1 cellular context compared by ENCODE assay signal in the genomic region with DNA sequence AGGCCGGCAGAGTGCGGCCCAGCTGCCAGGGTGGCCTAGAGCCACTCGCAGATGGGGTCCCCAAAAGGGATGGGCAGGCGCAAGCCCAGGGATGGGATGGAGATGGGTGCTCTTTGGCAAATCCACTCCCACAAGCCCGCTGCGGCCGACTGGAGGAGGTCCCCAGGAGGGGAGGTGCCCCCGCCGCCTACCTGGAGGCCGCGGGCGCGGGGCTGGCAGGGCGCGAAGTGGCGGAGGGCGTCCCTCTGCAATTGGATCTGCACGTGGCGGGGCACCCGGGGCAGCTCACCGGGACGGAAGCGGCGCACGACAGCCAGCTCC.
TF ChIP-seq lines count a peak whose summit lies in the region.

No MANE protein-coding gene starts in this region.

TF ChIP-seq in K562, 482 proteins besides CTCF, POLR2A, EP300 and RAD21 (continued from another document and continues in another):
- TF ChIP-seq, protein P1, sequence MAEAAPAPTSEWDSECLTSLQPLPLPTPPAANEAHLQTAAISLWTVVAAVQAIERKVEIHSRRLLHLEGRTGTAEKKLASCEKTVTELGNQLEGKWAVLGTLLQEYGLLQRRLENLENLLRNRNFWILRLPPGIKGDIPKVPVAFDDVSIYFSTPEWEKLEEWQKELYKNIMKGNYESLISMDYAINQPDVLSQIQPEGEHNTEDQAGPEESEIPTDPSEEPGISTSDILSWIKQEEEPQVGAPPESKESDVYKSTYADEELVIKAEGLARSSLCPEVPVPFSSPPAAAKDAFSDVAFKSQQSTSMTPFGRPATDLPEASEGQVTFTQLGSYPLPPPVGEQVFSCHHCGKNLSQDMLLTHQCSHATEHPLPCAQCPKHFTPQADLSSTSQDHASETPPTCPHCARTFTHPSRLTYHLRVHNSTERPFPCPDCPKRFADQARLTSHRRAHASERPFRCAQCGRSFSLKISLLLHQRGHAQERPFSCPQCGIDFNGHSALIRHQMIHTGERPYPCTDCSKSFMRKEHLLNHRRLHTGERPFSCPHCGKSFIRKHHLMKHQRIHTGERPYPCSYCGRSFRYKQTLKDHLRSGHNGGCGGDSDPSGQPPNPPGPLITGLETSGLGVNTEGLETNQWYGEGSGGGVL (CRISPR knock-in tag; IDR thresholded peaks at IDR 0.05): no peak
- no peak for TF ChIP-seq ARHGAP35 (IDR thresholded peaks at IDR 0.05; ENCODE audit: partially characterized antibody)
- peak in 1 of 2 experiments; percentile 79; a peak in 2 of 4 replicates for TF ChIP-seq HDAC1 (IDR thresholded peaks at IDR 0.05)
- TF ChIP-seq ETS2 (tag; IDR thresholded peaks at IDR 0.05; ENCODE audit: borderline replicate concordance, poor library complexity, severe bottlenecking): no peak
- no peak for TF ChIP-seq SPI1 (IDR thresholded peaks at IDR 0.05; ENCODE audit: borderline replicate concordance, low read depth, low read length)
- TF ChIP-seq ZNF324 (CRISPR knock-in tag; IDR thresholded peaks at IDR 0.05): no peak
- TF ChIP-seq POU5F1 (IDR thresholded peaks at IDR 0.05; ENCODE audit: borderline replicate concordance, low read depth, low read length, partially characterized antibody): no peak
- peak; percentile 85 for TF ChIP-seq CBX1 (IDR thresholded peaks at IDR 0.05; ENCODE audit: low read depth)
- peak; percentile 2 for TF ChIP-seq HNRNPK (IDR thresholded peaks at IDR 0.05; ENCODE audit: low read depth, low read length, poor library complexity, severe bottlenecking)
- no peak for TF ChIP-seq SOX6 (IDR thresholded peaks at IDR 0.05)
- no peak for TF ChIP-seq STAG1 (CRISPR knock-in tag; IDR thresholded peaks at IDR 0.05; ENCODE audit: borderline replicate concordance)
- TF ChIP-seq, protein P2, sequence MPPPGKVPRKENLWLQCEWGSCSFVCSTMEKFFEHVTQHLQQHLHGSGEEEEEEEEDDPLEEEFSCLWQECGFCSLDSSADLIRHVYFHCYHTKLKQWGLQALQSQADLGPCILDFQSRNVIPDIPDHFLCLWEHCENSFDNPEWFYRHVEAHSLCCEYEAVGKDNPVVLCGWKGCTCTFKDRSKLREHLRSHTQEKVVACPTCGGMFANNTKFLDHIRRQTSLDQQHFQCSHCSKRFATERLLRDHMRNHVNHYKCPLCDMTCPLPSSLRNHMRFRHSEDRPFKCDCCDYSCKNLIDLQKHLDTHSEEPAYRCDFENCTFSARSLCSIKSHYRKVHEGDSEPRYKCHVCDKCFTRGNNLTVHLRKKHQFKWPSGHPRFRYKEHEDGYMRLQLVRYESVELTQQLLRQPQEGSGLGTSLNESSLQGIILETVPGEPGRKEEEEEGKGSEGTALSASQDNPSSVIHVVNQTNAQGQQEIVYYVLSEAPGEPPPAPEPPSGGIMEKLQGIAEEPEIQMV (tag; conservative IDR thresholded peaks at IDR 0.05; ENCODE audit: low read depth): no peak
- no peak for TF ChIP-seq POLR3G (IDR thresholded peaks at IDR 0.05; ENCODE audit: extremely low read depth, insufficient read length, insufficient replicate concordance)
- TF ChIP-seq, protein P3, sequence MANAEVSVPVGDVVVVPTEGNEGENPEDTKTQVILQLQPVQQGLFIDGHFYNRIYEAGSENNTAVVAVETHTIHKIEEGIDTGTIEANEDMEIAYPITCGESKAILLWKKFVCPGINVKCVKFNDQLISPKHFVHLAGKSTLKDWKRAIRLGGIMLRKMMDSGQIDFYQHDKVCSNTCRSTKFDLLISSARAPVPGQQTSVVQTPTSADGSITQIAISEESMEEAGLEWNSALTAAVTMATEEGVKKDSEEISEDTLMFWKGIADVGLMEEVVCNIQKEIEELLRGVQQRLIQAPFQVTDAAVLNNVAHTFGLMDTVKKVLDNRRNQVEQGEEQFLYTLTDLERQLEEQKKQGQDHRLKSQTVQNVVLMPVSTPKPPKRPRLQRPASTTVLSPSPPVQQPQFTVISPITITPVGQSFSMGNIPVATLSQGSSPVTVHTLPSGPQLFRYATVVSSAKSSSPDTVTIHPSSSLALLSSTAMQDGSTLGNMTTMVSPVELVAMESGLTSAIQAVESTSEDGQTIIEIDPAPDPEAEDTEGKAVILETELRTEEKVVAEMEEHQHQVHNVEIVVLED (CRISPR knock-in tag; IDR thresholded peaks at IDR 0.05): no peak
- TF ChIP-seq ZNF212 (CRISPR knock-in tag; IDR thresholded peaks at IDR 0.05): no peak
- peak; percentile 86; the same call in 1 of the 2 replicates for TF ChIP-seq ZNF830 (CRISPR knock-in tag; IDR thresholded peaks at IDR 0.05)
- TF ChIP-seq MYC (IDR thresholded peaks at IDR 0.05; ENCODE audit: low read depth, low read length): peak; percentile 39; the same call in 1 of the 2 replicates
- peak; percentile 73; the same call in 1 of the 2 replicates for TF ChIP-seq MYC (CRISPR knock-in tag; IDR thresholded peaks at IDR 0.05; ENCODE audit: borderline replicate concordance, low read depth)
- TF ChIP-seq ZNF146 (CRISPR knock-in tag; IDR thresholded peaks at IDR 0.05; ENCODE audit: unreplicated experiment): no peak
- no peak for TF ChIP-seq KLF1 (tag; IDR thresholded peaks at IDR 0.05)
- no peak for TF ChIP-seq ZNF766 (CRISPR knock-in tag; conservative IDR thresholded peaks at IDR 0.05)
- no peak for TF ChIP-seq RFX5 (IDR thresholded peaks at IDR 0.05; ENCODE audit: low read depth, low read length)
- TF ChIP-seq, protein P4, sequence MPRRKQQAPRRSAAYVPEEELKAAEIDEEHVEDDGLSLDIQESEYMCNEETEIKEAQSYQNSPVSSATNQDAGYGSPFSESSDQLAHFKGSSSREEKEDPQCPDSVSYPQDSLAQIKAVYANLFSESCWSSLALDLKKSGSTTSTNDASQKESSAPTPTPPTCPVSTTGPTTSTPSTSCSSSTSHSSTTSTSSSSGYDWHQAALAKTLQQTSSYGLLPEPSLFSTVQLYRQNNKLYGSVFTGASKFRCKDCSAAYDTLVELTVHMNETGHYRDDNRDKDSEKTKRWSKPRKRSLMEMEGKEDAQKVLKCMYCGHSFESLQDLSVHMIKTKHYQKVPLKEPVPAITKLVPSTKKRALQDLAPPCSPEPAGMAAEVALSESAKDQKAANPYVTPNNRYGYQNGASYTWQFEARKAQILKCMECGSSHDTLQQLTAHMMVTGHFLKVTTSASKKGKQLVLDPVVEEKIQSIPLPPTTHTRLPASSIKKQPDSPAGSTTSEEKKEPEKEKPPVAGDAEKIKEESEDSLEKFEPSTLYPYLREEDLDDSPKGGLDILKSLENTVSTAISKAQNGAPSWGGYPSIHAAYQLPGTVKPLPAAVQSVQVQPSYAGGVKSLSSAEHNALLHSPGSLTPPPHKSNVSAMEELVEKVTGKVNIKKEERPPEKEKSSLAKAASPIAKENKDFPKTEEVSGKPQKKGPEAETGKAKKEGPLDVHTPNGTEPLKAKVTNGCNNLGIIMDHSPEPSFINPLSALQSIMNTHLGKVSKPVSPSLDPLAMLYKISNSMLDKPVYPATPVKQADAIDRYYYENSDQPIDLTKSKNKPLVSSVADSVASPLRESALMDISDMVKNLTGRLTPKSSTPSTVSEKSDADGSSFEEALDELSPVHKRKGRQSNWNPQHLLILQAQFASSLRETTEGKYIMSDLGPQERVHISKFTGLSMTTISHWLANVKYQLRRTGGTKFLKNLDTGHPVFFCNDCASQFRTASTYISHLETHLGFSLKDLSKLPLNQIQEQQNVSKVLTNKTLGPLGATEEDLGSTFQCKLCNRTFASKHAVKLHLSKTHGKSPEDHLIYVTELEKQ (CRISPR knock-in tag; IDR thresholded peaks at IDR 0.05): no peak
- TF ChIP-seq SMAD4 (CRISPR knock-in tag; conservative IDR thresholded peaks at IDR 0.05): no peak
- TF ChIP-seq KLF13 (tag; IDR thresholded peaks at IDR 0.05; ENCODE audit: borderline replicate concordance, low read depth): no peak
- peak; percentile 79 for TF ChIP-seq KDM5B (IDR thresholded peaks at IDR 0.05; ENCODE audit: insufficient replicate concordance, low read depth, low read length)
- no peak for TF ChIP-seq RBM15 (IDR thresholded peaks at IDR 0.05; ENCODE audit: insufficient read depth, low read length)
- no peak for TF ChIP-seq HNRNPLL (IDR thresholded peaks at IDR 0.05; ENCODE audit: low read depth, low read length, poor library complexity, severe bottlenecking)
- no peak for TF ChIP-seq ZNF175 (CRISPR knock-in tag; IDR thresholded peaks at IDR 0.05; ENCODE audit: low read depth)
- no peak for TF ChIP-seq ZSCAN29 (IDR thresholded peaks at IDR 0.05)
- TF ChIP-seq, protein P5, sequence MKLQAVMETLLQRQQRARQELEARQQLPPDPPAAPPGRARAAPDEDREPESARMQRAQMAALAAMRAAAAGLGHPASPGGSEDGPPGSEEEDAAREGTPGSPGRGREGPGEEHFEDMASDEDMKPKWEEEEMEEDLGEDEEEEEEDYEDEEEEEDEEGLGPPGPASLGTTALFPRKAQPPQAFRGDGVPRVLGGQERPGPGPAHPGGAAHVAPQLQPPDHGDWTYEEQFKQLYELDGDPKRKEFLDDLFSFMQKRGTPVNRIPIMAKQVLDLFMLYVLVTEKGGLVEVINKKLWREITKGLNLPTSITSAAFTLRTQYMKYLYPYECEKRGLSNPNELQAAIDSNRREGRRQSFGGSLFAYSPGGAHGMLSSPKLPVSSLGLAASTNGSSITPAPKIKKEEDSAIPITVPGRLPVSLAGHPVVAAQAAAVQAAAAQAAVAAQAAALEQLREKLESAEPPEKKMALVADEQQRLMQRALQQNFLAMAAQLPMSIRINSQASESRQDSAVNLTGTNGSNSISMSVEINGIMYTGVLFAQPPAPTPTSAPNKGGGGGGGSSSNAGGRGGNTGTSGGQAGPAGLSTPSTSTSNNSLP (IDR thresholded peaks at IDR 0.05; ENCODE audit: borderline replicate concordance, low read depth, low read length): no peak
- no peak; a peak in 2 of 4 replicates for TF ChIP-seq NRF1 (conservative IDR thresholded peaks at IDR 0.05 in 1 of 2, IDR thresholded peaks at IDR 0.05 in 1 of 2)
- peak; percentile 84 for TF ChIP-seq POLR2G (IDR thresholded peaks at IDR 0.05; ENCODE audit: low read depth, low read length)
- no peak for TF ChIP-seq ZNF445 (CRISPR knock-in tag; IDR thresholded peaks at IDR 0.05; ENCODE audit: low read depth)
- peak; percentile 6; the same call in 1 of the 2 replicates for TF ChIP-seq SP1 (CRISPR knock-in tag; IDR thresholded peaks at IDR 0.05)
- no peak for TF ChIP-seq GATAD2A (IDR thresholded peaks at IDR 0.05)
- TF ChIP-seq ARNT (IDR thresholded peaks at IDR 0.05): no peak
- TF ChIP-seq MCM7 (IDR thresholded peaks at IDR 0.05): no peak
- no peak for TF ChIP-seq RBM14 (IDR thresholded peaks at IDR 0.05; ENCODE audit: borderline replicate concordance, insufficient read depth, low read depth, low read length)
- peak; percentile 57 for TF ChIP-seq TAF7 (tag; IDR thresholded peaks at IDR 0.05)
- no peak for TF ChIP-seq ZNF347 (CRISPR knock-in tag; IDR thresholded peaks at IDR 0.05; ENCODE audit: low read depth)
- TF ChIP-seq ZNF311 (CRISPR knock-in tag; IDR thresholded peaks at IDR 0.05): no peak
- peak; percentile 16; the same call in 1 of the 2 replicates for TF ChIP-seq FOSL1 (tag; conservative IDR thresholded peaks at IDR 0.05)
- no peak for TF ChIP-seq ZNF197 (CRISPR knock-in tag; IDR thresholded peaks at IDR 0.05; ENCODE audit: low read depth)
- no peak for TF ChIP-seq NR4A1 (CRISPR knock-in tag; IDR thresholded peaks at IDR 0.05)
- TF ChIP-seq NR4A1 (tag; IDR thresholded peaks at IDR 0.05): no peak
- TF ChIP-seq TCF7L2 (IDR thresholded peaks at IDR 0.05; ENCODE audit: low read depth, low read length): no peak
- TF ChIP-seq NR0B1 (IDR thresholded peaks at IDR 0.05; ENCODE audit: partially characterized antibody): no peak
- TF ChIP-seq ESRRB (CRISPR knock-in tag; IDR thresholded peaks at IDR 0.05; ENCODE audit: borderline replicate concordance): no peak
- TF ChIP-seq, protein P6, sequence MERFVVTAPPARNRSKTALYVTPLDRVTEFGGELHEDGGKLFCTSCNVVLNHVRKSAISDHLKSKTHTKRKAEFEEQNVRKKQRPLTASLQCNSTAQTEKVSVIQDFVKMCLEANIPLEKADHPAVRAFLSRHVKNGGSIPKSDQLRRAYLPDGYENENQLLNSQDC (CRISPR knock-in tag; IDR thresholded peaks at IDR 0.05): no peak
- no peak for TF ChIP-seq MAFK (IDR thresholded peaks at IDR 0.05; ENCODE audit: low read length)
- TF ChIP-seq ZNF280B (CRISPR knock-in tag; IDR thresholded peaks at IDR 0.05): no peak
- no peak for TF ChIP-seq LARP7 (IDR thresholded peaks at IDR 0.05)
- no peak for TF ChIP-seq ZBTB12 (CRISPR knock-in tag; IDR thresholded peaks at IDR 0.05)
- TF ChIP-seq SMAD2 (IDR thresholded peaks at IDR 0.05; ENCODE audit: low read depth, low read length): no peak
